In the genomic region with DNA sequence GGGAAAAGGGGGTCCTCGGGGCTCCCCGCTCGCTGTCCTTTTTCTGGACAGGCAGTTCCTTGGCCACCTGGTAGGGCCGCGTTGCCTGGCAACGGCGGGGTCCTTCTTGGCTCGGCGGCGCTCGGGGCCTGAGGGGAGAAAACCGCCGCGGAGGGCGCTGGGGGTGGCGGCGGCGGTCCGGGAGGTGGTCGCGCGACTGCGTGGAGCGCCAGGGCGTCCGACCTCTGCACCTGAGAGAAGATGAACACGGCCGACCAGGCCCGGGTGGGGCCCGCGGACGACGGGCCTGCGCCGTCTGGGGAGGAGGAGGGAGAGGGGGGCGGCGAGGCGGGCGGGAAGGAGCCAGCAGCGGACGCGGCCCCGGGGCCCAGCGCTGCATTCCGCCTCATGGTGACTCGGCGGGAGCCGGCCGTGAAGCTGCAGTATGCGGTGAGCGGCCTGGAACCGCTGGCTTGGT, we compare ENCODE assay signal across 8 cellular contexts. TPM values are rescaled to one million over a fixed set of nuclear protein-coding genes. Genes with fewer than 3 reads are reported as not detected.
DNase-seq lines count a peak whose midpoint lies in the region; ATAC-seq and TF ChIP-seq lines count a peak whose summit lies in the region.

A gene with protein sequence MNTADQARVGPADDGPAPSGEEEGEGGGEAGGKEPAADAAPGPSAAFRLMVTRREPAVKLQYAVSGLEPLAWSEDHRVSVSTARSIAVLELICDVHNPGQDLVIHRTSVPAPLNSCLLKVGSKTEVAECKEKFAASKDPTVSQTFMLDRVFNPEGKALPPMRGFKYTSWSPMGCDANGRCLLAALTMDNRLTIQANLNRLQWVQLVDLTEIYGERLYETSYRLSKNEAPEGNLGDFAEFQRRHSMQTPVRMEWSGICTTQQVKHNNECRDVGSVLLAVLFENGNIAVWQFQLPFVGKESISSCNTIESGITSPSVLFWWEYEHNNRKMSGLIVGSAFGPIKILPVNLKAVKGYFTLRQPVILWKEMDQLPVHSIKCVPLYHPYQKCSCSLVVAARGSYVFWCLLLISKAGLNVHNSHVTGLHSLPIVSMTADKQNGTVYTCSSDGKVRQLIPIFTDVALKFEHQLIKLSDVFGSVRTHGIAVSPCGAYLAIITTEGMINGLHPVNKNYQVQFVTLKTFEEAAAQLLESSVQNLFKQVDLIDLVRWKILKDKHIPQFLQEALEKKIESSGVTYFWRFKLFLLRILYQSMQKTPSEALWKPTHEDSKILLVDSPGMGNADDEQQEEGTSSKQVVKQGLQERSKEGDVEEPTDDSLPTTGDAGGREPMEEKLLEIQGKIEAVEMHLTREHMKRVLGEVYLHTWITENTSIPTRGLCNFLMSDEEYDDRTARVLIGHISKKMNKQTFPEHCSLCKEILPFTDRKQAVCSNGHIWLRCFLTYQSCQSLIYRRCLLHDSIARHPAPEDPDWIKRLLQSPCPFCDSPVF (plus strand): TSS at position 106 of the 457 bp plus-strand sequence. CDS start 135 bp downstream, at position 241.

- peak within 1 kb of the TSS; percentile 92 for H3K27ac Mint-ChIP-seq in activated CD8-positive, alpha-beta T cell treated with anti-CD3 and anti-CD28 coated beads for 36 hours
- H3K27ac Mint-ChIP-seq in effector memory CD8-positive, alpha-beta T cell: peak within 1 kb of the TSS; percentile 96 to 98

- no peaks in the 10 kb centered on the region for H3K27me3 Mint-ChIP-seq in activated CD8-positive, alpha-beta T cell treated with anti-CD3 and anti-CD28 coated beads for 36 hours
- no peaks in the 10 kb centered on the region for H3K27me3 Mint-ChIP-seq in effector memory CD8-positive, alpha-beta T cell

- in situ Hi-C loops in ACHN (cut with HindIII; ENCODE audit: low pct_ligation_motif_present, low pct_unique_long_range_greater_than_20kb, low sequenced_read_pairs): no loop called here

- no peaks in the 10 kb centered on the region for H3K9me3 Mint-ChIP-seq in activated CD8-positive, alpha-beta T cell treated with anti-CD3 and anti-CD28 coated beads for 36 hours
- no peaks in the 10 kb centered on the region for H3K9me3 Mint-ChIP-seq in effector memory CD8-positive, alpha-beta T cell

- H3K4me1 Mint-ChIP-seq in activated CD8-positive, alpha-beta T cell treated with anti-CD3 and anti-CD28 coated beads for 36 hours (ENCODE audit: low read depth): peaks cover 50% of the 10 kb centered on the region
- H3K4me1 Mint-ChIP-seq in effector memory CD8-positive, alpha-beta T cell (ENCODE audit: low read depth in 2 of 2): peaks cover 39 to 56% of the 10 kb centered on the region in 2 donors

- H3K36me3 Mint-ChIP-seq in activated CD8-positive, alpha-beta T cell treated with anti-CD3 and anti-CD28 coated beads for 36 hours (ENCODE audit: low read depth): peaks cover 36% of the 10 kb centered on the region
- H3K36me3 Mint-ChIP-seq in effector memory CD8-positive, alpha-beta T cell (ENCODE audit: insufficient read depth): peaks cover 21% of the 10 kb centered on the region

- ATAC-seq in GM18907 (IDR thresholded peaks at IDR 0.05; ENCODE audit: unreplicated experiment) (peak; percentile 65), HG03135 (IDR thresholded peaks at IDR 0.05; ENCODE audit: unreplicated experiment) (peak; percentile 56)
- ATAC-seq in activated CD8-positive, alpha-beta T cell treated with anti-CD3 and anti-CD28 coated beads for 36 hours: peak; percentile 69
- ATAC-seq in effector memory CD8-positive, alpha-beta T cell (replicated peaks): peak; percentile 57

- TF ChIP-seq CTCF in activated CD8-positive, alpha-beta T cell treated with anti-CD3 and anti-CD28 coated beads for 36 hours (IDR thresholded peaks at IDR 0.05): no peak

- peak within 1 kb of the TSS; percentile 88 for H3K4me3 Mint-ChIP-seq in activated CD8-positive, alpha-beta T cell treated with anti-CD3 and anti-CD28 coated beads for 36 hours
- peak within 1 kb of the TSS; percentile 92 to 95 for H3K4me3 Mint-ChIP-seq in effector memory CD8-positive, alpha-beta T cell

- intact Hi-C loops in activated CD8-positive, alpha-beta T cell treated with anti-CD3 and anti-CD28 coated beads for 36 hours (cut with micrococcal nuclease): no loop called here

- peak; percentile 73 for DNase-seq in ACHN
- DNase-seq in NCI-H748 (lab: John Stamatoyannopoulos, UW; ENCODE audit: unreplicated experiment): peak; percentile 88
- peak; percentile 87 for DNase-seq in activated CD8-positive, alpha-beta T cell treated with anti-CD3 and anti-CD28 coated beads for 36 hours
- peak in 2 of 3 experiments; percentile 87 for DNase-seq in effector memory CD8-positive, alpha-beta T cell
- peak; percentile 96 for DNase-seq in mesenteric fat pad (ENCODE audit: low spot score)
- DNase-seq in stimulated activated CD8-positive, alpha-beta memory T cell treated with anti-CD3 and anti-CD28 coated beads, Interleukin-15, amount 100 ng/mL, for 24 hours (ENCODE audit: low read depth): peak; percentile 82

- CTCF ChIA-PET in activated CD8-positive, alpha-beta T cell treated with anti-CD3 and anti-CD28 coated beads for 36 hours (lab: Charles Lee): interaction anchor here (1.1 to 2.1 kb wide), 4 partner anchors 26 to 232 kb away, joined by 3 to 12 read pairs (median 4); no protein-coding TSS in a partner anchor

- POLR2A ChIA-PET in activated CD8-positive, alpha-beta T cell treated with anti-CD3 and anti-CD28 coated beads for 36 hours (lab: Charles Lee): interaction anchor here (0.6 to 4.3 kb wide), 15 partner anchors 9 to 430 kb away, joined by 3 to 21 read pairs (median 4); no protein-coding TSS in a partner anchor

RNA-seq across cellular contexts. Expression of the gene that starts here (rescaled TPM):
- total RNA-seq in activated CD8-positive, alpha-beta T cell treated with anti-CD3 and anti-CD28 coated beads for 36 hours: 10 to 100 TPM; 16.2 to 16.4 TPM
- 9.5 TPM for total RNA-seq in mesenteric fat pad

Comparison
In these comparisons a context has a peak if more than half of its experiments do, and no peak if none do; other contexts are left out.
1. Peak in every context shown above with its lines: DNase-seq and ATAC-seq.